ENCODE assay signal across 17 cellular contexts in genomic region chr1:20630730-20631129, GRCh38. TPM values are rescaled to one million over a fixed set of nuclear protein-coding genes. Genes with fewer than 3 reads are reported as not detected.
DNase-seq lines count a peak whose midpoint lies in the region; ATAC-seq and TF ChIP-seq lines count a peak whose summit lies in the region.
"Had no signal": no experiment of that assay in that cellular context is flagged by ENCODE, and none has a peak within 500 bp of the region (broad histone marks: within the 10 kb centered on the region; RNA-seq: fewer than 3 reads in every experiment).

No MANE protein-coding gene starts in this region.

- TF ChIP-seq CTCF in CD4-positive, alpha-beta T cell (IDR thresholded peaks at IDR 0.05) = no peak
- no peak for TF ChIP-seq CTCF in IMR-90 (conservative IDR thresholded peaks at IDR 0.05; ENCODE audit: low read depth, low read length)
- no peak for TF ChIP-seq CTCF in neural crest cell (conservative IDR thresholded peaks at IDR 0.05)
- no peak for TF ChIP-seq CTCF in CD14-positive monocyte (IDR thresholded peaks at IDR 0.05)

- no peak overlapping the region for H2AK9ac ChIP-seq in IMR-90 (replicated peaks; ENCODE audit: low read depth, low read length, poor library complexity)

- TF ChIP-seq POLR2A in IMR-90 (IDR thresholded peaks at IDR 0.05; ENCODE audit: low read depth, low read length) = no peak
- TF ChIP-seq POLR2A in erythroblast (IDR thresholded peaks at IDR 0.05; ENCODE audit: low read length) = no peak

- H3K36me3 Mint-ChIP-seq in CD4-positive, alpha-beta T cell (ENCODE audit: low read depth) = peaks cover 8% of the 10 kb centered on the region
- H3K36me3 Mint-ChIP-seq in neural crest cell (ENCODE audit: low read depth) (no peaks in the 10 kb centered on the region), CD14-positive monocyte (peaks cover under 1 to 6% of the 10 kb centered on the region in 2 donors)

- no peak overlapping the region for H3K4ac ChIP-seq in IMR-90 (ENCODE audit: low read depth, low read length)

- no peak overlapping the region for H3K18ac ChIP-seq in IMR-90 (ENCODE audit: low read depth, low read length)

- no peaks in the 10 kb centered on the region for H3K36me3 ChIP-seq in IMR-90 (ENCODE audit: control insufficient read depth, insufficient read depth, low read length)
- H3K36me3 ChIP-seq: BLaER1 had no signal

- H3K9ac ChIP-seq in IMR-90 (ENCODE audit: low read depth, low read length) = no peak overlapping the region
- H3K9ac ChIP-seq: BLaER1 had no signal

- no peaks in the 10 kb centered on the region for H3K9me3 ChIP-seq in CD4-positive, alpha-beta T cell (ENCODE audit: control insufficient read depth, low read length)
- H3K9me3 ChIP-seq in IMR-90 (ENCODE audit: control insufficient read depth, insufficient read depth, low read length) = no peaks in the 10 kb centered on the region

- H3K4me1 Mint-ChIP-seq in CD4-positive, alpha-beta T cell (ENCODE audit: low read depth) = peaks cover 12% of the 10 kb centered on the region
- H3K4me1 Mint-ChIP-seq in neural crest cell = peaks cover 28% of the 10 kb centered on the region
- peaks cover 18% of the 10 kb centered on the region for H3K4me1 Mint-ChIP-seq in CD14-positive monocyte

- H3K14ac ChIP-seq in IMR-90 (replicated peaks; ENCODE audit: low read depth, low read length) = no peak overlapping the region

- no peak overlapping the region for H4K8ac ChIP-seq in IMR-90 (ENCODE audit: low read depth in 2 of 2, low read length in 2 of 2)

- H3K27ac Mint-ChIP-seq in CD4-positive, alpha-beta T cell = no peak overlapping the region
- H3K27ac Mint-ChIP-seq in neural crest cell (ENCODE audit: unreplicated experiment) (no peak overlapping the region), CD14-positive monocyte (no peak overlapping the region)
- H3K27ac Mint-ChIP-seq: CD8-positive, alpha-beta memory T cell had no signal

- peaks cover 10% of the 10 kb centered on the region; the same call in 1 of the 2 replicates for H4K20me1 ChIP-seq in IMR-90 (ENCODE audit: insufficient read depth, low read length)

- H3K27me3 Mint-ChIP-seq in CD4-positive, alpha-beta T cell = peaks cover 24% of the 10 kb centered on the region
- peaks cover 18% of the 10 kb centered on the region for H3K27me3 Mint-ChIP-seq in neural crest cell (ENCODE audit: low read depth)
- H3K27me3 Mint-ChIP-seq in CD14-positive monocyte (ENCODE audit: low read depth in 3 of 3) = peaks cover 0 to 3% (median 1%) of the 10 kb centered on the region in 3 donors

- no peak overlapping the region for H3K27ac ChIP-seq in CD4-positive, alpha-beta T cell (ENCODE audit: low read depth, low read length)
- H3K27ac ChIP-seq in IMR-90 (ENCODE audit: insufficient read depth, low read length) = no peak overlapping the region
- H3K27ac ChIP-seq: BLaER1 had no signal

- no peak for ATAC-seq in CD4-positive, alpha-beta T cell (ENCODE audit: poor library complexity)
- no peak for ATAC-seq in IMR-90 (ENCODE audit: low read depth)
- ATAC-seq: GM12878, HCT116 had no signal

- no peak for DNase-seq in CD4-positive, alpha-beta T cell
- DNase-seq in IMR-90 (no peak), erythroblast (lab: John Stamatoyannopoulos, UW) (peak; percentile 24 to 52), neural crest cell (ENCODE audit: low read depth, low spot score) (no peak), CD14-positive monocyte (ENCODE audit: low spot score) (no peak), NCI-H128 (lab: John Stamatoyannopoulos, UW; ENCODE audit: unreplicated experiment) (no peak), OCI-M2 (lab: John Stamatoyannopoulos, UW; ENCODE audit: unreplicated experiment) (no peak)
- DNase-seq: CD8-positive, alpha-beta memory T cell; COR-L47; DMS 273 treated with DMSO at 0.1 percent for 48 hours; DMS53; DND-41; EL had no signal

- no peak overlapping the region for H2BK20ac ChIP-seq in IMR-90 (ENCODE audit: low read depth, low read length)

- H3K56ac ChIP-seq in IMR-90 (ENCODE audit: extremely low read depth, insufficient read depth, low read length) = no peak overlapping the region

- POLR2A ChIA-PET in CD4-positive, alpha-beta T cell (lab: Charles Lee) = no interaction called here
- POLR2A ChIA-PET in IMR-90 (lab: Charles Lee; ENCODE audit: unreplicated experiment) = no interaction called here

- H2BK5ac ChIP-seq in IMR-90 (ENCODE audit: low read depth, low read length, poor library complexity, severe bottlenecking) = no peak overlapping the region

- in situ Hi-C loops in IMR-90 (cut with MboI; ENCODE audit: low sequenced_read_pairs) = loop anchor here (25.0 kb wide), 1 partner anchor 418 kb away; no protein-coding TSS in a partner anchor

- no peak overlapping the region for H2BK120ac ChIP-seq in IMR-90 (ENCODE audit: low read depth, low read length)

- no TSS peak for BruUV-seq in IMR-90 (replicated peaks; lab: Mats Ljungman, UMichigan)

- no peak overlapping the region for H3K4me2 ChIP-seq in IMR-90 (ENCODE audit: low read depth, low read length)
- H3K4me2 ChIP-seq: BLaER1 had no signal

- WGBS in IMR-90 (ENCODE audit: extremely low coverage in 2 of 2, insufficient read length in 1 of 2), 2 experiments = no CpG with 5 or more reads among the region's 4 CpGs

- no peak overlapping the region for H2BK15ac ChIP-seq in IMR-90 (ENCODE audit: low read depth, low read length)

- peaks cover 8 to 19% of the 10 kb centered on the region in 2 experiments for H3K79me1 ChIP-seq in IMR-90 (ENCODE audit: low read depth in 1 of 2, low read length in 2 of 2)

- no peaks in the 10 kb centered on the region for H3K9me3 Mint-ChIP-seq in CD4-positive, alpha-beta T cell
- H3K9me3 Mint-ChIP-seq in neural crest cell (peaks cover 5% of the 10 kb centered on the region), CD14-positive monocyte (peaks cover 8 to 41% (median 15%) of the 10 kb centered on the region in 7 donors)

- CTCF ChIA-PET in CD4-positive, alpha-beta T cell (lab: Charles Lee) = no interaction called here
- CTCF ChIA-PET in IMR-90 (lab: Yijun Ruan, JAX) = no interaction called here

- H2AFZ ChIP-seq in IMR-90 (replicated peaks; ENCODE audit: low read length, poor library complexity) = no peak overlapping the region

- H4K5ac ChIP-seq in IMR-90 (ENCODE audit: low read depth, low read length) = no peak overlapping the region

- no peak overlapping the region for H3K23ac ChIP-seq in IMR-90 (ENCODE audit: low read depth, low read length)

- H3K4me3 ChIP-seq in IMR-90 (ENCODE audit: insufficient read depth, low read depth, low read length) = no peak overlapping the region
- H3K4me3 ChIP-seq: BLaER1, GM12878 had no signal

- H3K4me3 Mint-ChIP-seq in CD4-positive, alpha-beta T cell = peak overlapping the region; percentile 54
- H3K4me3 Mint-ChIP-seq in neural crest cell (peak overlapping the region; percentile 81), CD14-positive monocyte (no peak overlapping the region)

- H2AK5ac ChIP-seq in IMR-90 (ENCODE audit: low read depth, low read length) = no peak overlapping the region

- no peak overlapping the region for H4K91ac ChIP-seq in IMR-90 (ENCODE audit: insufficient read depth, low read depth, low read length)

- dilution Hi-C loops in IMR-90 (cut with HindIII; ENCODE audit: low sequenced_read_pairs, unreplicated experiment) = no loop called here

- H3K4me1 ChIP-seq in IMR-90 (ENCODE audit: control insufficient read depth, insufficient read depth, low read length) = no peaks in the 10 kb centered on the region

- TF ChIP-seq RAD21 in IMR-90 (IDR thresholded peaks at IDR 0.05; ENCODE audit: low read length) = no peak

- no peaks in the 10 kb centered on the region for H3K27me3 ChIP-seq in CD4-positive, alpha-beta T cell (ENCODE audit: control insufficient read depth, insufficient read depth, low read length)
- 0 out of 2 replicates have a peak, but pooled peaks cover 4% of the 10 kb centered on the region for H3K27me3 ChIP-seq in IMR-90 (ENCODE audit: control insufficient read depth, insufficient read depth, low read length)
- H3K27me3 ChIP-seq: BLaER1 had no signal

- intact Hi-C loops in CD4-positive, alpha-beta T cell (cut with DNase I, micrococcal nuclease) = loop anchor here (5.0 to 10.0 kb wide), 2 partner anchors 716 to 748 kb away; partner anchors contain the start of gene OTUD3 (in 1 of the 2)
- intact Hi-C loops in IMR-90 (cut with micrococcal nuclease) (loop anchor here (1.0 to 5.0 kb wide), 3 partner anchors 61 to 713 kb away; no protein-coding TSS in a partner anchor), CD14-positive monocyte (cut with micrococcal nuclease) (loop anchor here in 1 of 2 donors (5.0 kb wide), 1 partner anchor 53 kb away; no protein-coding TSS in a partner anchor)

- H3K9me1 ChIP-seq in IMR-90 (ENCODE audit: insufficient read depth, low read length) = peaks cover 11% of the 10 kb centered on the region

TF ChIP-seq in IMR-90, 13 proteins besides CTCF, POLR2A, EP300 and RAD21:
- TF ChIP-seq USF2 (IDR thresholded peaks at IDR 0.05; ENCODE audit: low read depth, low read length) (no peak), NFE2L2 (IDR thresholded peaks at IDR 0.05; ENCODE audit: low read depth, low read length) (no peak), MAFK (IDR thresholded peaks at IDR 0.05; ENCODE audit: low read depth, low read length) (peak; percentile 98)
TF ChIP-seq in IMR-90: peak in this region for 1.

RNA-seq across cellular contexts. Expression of gene PINK1, which starts 2.5 kb away (rescaled TPM):
- total RNA-seq in CD4-positive, alpha-beta T cell = 1 to 10 TPM; 6.6 to 7.5 TPM
- total RNA-seq in IMR-90 (2012; rRNA removed) = 52.9 and 55.3 TPM in 2 replicates
- 55.2 and 57.8 TPM in 2 replicates for polyA plus RNA-seq in IMR-90 (2012; rRNA removed)
- polyA plus RNA-seq in IMR-90 (2012; cell fraction: cytosol; rRNA removed) = 44.7 and 69.0 TPM in 2 replicates
- 39.0 and 41.1 TPM in 2 replicates for polyA plus RNA-seq in IMR-90 (2012; cell fraction: nucleus; rRNA removed; ENCODE audit: low replicate concordance)
- total RNA-seq in neural crest cell = 14.0 and 16.5 TPM in 2 replicates
- polyA plus RNA-seq in CD14-positive monocyte = 10 to 100 TPM; 24.0 to 32.7 TPM

RNA-seq across cellular contexts. Expression of gene DDOST, which starts 30.4 kb away (rescaled TPM):
- total RNA-seq in CD4-positive, alpha-beta T cell = 100 to 1,000 TPM in 1 of 2 experiments, 10 to 100 TPM in 1; 96.1 to 101 TPM
- 155 and 179 TPM in 2 replicates for total RNA-seq in IMR-90 (2012; rRNA removed)
- 414 and 477 TPM in 2 replicates for polyA plus RNA-seq in IMR-90 (2012; rRNA removed)
- polyA plus RNA-seq in IMR-90 (2012; cell fraction: cytosol; rRNA removed) = 234 and 424 TPM in 2 replicates
- polyA plus RNA-seq in IMR-90 (2012; cell fraction: nucleus; rRNA removed; ENCODE audit: low replicate concordance) = 92.6 and 119 TPM in 2 replicates
- 175 and 179 TPM in 2 replicates for total RNA-seq in neural crest cell
- polyA plus RNA-seq in CD14-positive monocyte = 100 to 1,000 TPM; 241 to 245 TPM

RNA-seq across cellular contexts. Expression of gene CDA, which starts 41.8 kb away (rescaled TPM):
- total RNA-seq in CD4-positive, alpha-beta T cell = under 1 TPM; 0.38 to 0.50 TPM
- total RNA-seq in IMR-90 (2012; rRNA removed) = 0.90 and 1.4 TPM in 2 replicates
- 9.4 and 10.7 TPM in 2 replicates for polyA plus RNA-seq in IMR-90 (2012; rRNA removed)
- 12.4 and 12.6 TPM in 2 replicates for polyA plus RNA-seq in IMR-90 (2012; cell fraction: cytosol; rRNA removed)
- polyA plus RNA-seq in IMR-90 (2012; cell fraction: nucleus; rRNA removed; ENCODE audit: low replicate concordance) = 2.0 and 2.5 TPM in 2 replicates
- not detected in 2 replicates for total RNA-seq in neural crest cell
- 100 to 1,000 TPM; 217 to 348 TPM for polyA plus RNA-seq in CD14-positive monocyte
- total RNA-seq: CD8-positive, alpha-beta memory T cell; G401; GM12878 had no signal
- polyA plus RNA-seq: CD8-positive, alpha-beta memory T cell; GM12878 had no signal

Comparison
In these comparisons a context has a peak if more than half of its experiments do, and no peak if none do; other contexts are left out.
1. DNase-seq: peak in erythroblast (2 of 2); none in CD4-positive, alpha-beta T cell (0 of 10), IMR-90 (single experiment), neural crest cell (single experiment), CD14-positive monocyte (single experiment), NCI-H128 (single experiment) and OCI-M2 (single experiment).
2. H3K4me3 Mint-ChIP-seq: peak in CD4-positive, alpha-beta T cell (single experiment) and neural crest cell (single experiment); none in CD14-positive monocyte (0 of 2).